1 cellular context compared by ENCODE assay signal in the genomic region with DNA sequence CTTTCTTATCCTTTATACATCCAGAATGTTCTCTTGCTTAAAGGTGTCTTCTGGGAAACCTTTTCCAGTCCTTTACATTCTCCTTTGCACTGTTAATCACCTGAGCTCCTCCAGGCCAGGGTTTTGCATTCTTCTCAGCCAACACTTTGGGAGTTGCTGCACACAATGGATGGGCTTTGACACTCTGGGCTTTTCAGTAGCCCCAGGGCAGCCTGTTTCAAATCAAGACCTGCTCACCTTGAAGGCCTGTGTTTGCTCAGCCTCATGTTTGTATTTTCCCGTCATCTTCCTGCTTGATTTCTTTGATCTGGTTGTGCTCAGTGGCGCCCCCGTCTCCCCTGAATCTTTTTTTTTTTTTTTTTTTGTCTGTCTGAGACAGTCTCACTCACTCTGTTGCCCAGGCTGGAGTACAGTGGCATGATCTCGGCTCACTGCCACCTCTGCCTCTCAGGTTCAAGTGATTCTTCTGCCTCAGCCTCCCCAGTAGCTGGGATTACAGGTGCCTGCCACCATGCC.
TF ChIP-seq lines count a peak whose summit lies in the region.

No MANE protein-coding gene starts in this region.

TF ChIP-seq in GM12878, 131 proteins besides CTCF, POLR2A, EP300 and RAD21:
- TF ChIP-seq CBX5 (IDR thresholded peaks at IDR 0.05; ENCODE audit: low read depth) (no peak), ZNF384 (IDR thresholded peaks at IDR 0.05; ENCODE audit: borderline replicate concordance, low read depth, low read length) (0 out of 2 replicates have a peak, but pooled peaks have one; percentile 26)
